In the genomic region with DNA sequence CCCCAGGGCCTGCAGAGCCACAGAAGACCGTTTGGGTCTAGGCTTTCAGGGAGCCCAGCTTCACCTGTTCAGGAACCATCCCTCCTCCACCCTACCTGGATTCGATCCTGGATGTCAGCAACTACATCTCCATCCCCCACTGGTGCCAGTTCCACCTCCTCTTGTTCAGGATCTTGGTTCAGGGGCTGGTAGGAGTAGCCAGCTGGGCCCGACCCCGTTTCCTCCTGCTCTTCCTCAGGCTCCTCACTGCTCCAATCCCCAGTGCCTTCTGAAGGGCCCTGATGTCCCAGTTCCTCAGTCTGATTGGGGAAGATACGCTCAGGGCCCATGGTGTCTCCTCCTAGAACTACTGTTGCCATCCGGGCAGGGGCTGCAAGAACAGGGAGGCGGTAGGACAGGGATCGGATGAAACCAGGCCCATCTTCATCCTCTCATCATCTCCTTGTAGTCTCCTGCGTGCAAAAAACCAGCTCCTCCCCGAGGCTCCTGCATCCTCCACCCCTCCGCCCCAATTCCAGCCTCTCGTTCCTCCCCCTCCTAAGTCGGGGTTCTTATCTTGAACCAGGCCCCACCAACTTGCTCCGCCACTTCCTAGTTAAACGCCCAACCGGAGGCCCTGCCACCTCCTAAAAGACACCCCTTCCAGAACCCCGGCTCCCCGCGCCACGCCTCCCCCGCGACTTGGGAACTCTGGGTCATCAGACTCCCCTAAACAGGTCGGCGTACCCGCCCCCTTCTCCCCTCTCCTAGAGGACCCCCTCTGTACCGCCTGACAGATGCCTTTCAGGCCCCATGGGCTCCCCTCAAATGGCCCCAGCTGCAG, we compare ENCODE assay signal across 8 cellular contexts. TPM values are rescaled to one million over a fixed set of nuclear protein-coding genes. Genes with fewer than 3 reads are reported as not detected.
DNase-seq lines count a peak whose midpoint lies in the region; ATAC-seq, FAIRE-seq and TF ChIP-seq lines count a peak whose summit lies in the region.

No MANE protein-coding gene starts in this region.

- H3K9ac ChIP-seq in HUES64 (ENCODE audit: low read depth, low read length): peak overlapping the region; percentile 74

- H3K9me3 ChIP-seq in HUES64 (ENCODE audit: insufficient read depth, low read depth, low read length): no peaks in the 10 kb centered on the region

- WGBS in HUES64: 8% methylated on average over 26 of the region's 26 CpGs

- peak overlapping the region; percentile 95 for H3K4me3 Mint-ChIP-seq in activated naive CD8-positive, alpha-beta T cell treated with anti-CD3 and anti-CD28 coated beads for 36 hours
- H3K4me3 Mint-ChIP-seq in stimulated activated effector memory CD8-positive, alpha-beta T cell treated with anti-CD3 and anti-CD28 coated beads, Interleukin-12 subunit alpha, Interleukin-12 subunit beta, amount 100 ng/mL, for 72 hours: peak overlapping the region; percentile 99

- no peak for FAIRE-seq in GM12891 (lab: Jason Lieb, UNC)

- peak; percentile 48 for ATAC-seq in stimulated activated effector memory CD8-positive, alpha-beta T cell treated with anti-CD3 and anti-CD28 coated beads, Interleukin-12 subunit alpha, Interleukin-12 subunit beta, amount 100 ng/mL, for 72 hours
- ATAC-seq in HG02678 (IDR thresholded peaks at IDR 0.05; ENCODE audit: unreplicated experiment): no peak

- H3K27me3 Mint-ChIP-seq in activated naive CD8-positive, alpha-beta T cell treated with anti-CD3 and anti-CD28 coated beads for 36 hours: no peaks in the 10 kb centered on the region

- H3K27ac Mint-ChIP-seq in activated naive CD8-positive, alpha-beta T cell treated with anti-CD3 and anti-CD28 coated beads for 36 hours: peak overlapping the region; percentile 90
- peak overlapping the region; percentile 98 for H3K27ac Mint-ChIP-seq in stimulated activated effector memory CD8-positive, alpha-beta T cell treated with anti-CD3 and anti-CD28 coated beads, Interleukin-12 subunit alpha, Interleukin-12 subunit beta, amount 100 ng/mL, for 72 hours

- no peaks in the 10 kb centered on the region for H3K9me3 Mint-ChIP-seq in activated naive CD8-positive, alpha-beta T cell treated with anti-CD3 and anti-CD28 coated beads for 36 hours
- H3K9me3 Mint-ChIP-seq in stimulated activated effector memory CD8-positive, alpha-beta T cell treated with anti-CD3 and anti-CD28 coated beads, Interleukin-12 subunit alpha, Interleukin-12 subunit beta, amount 100 ng/mL, for 72 hours: no peaks in the 10 kb centered on the region

- H3K27ac ChIP-seq in HUES64 (ENCODE audit: low read depth, low read length): peak overlapping the region; percentile 35; the same call in 1 of the 2 replicates

- TF ChIP-seq POLR2A in GM12891 (IDR thresholded peaks at IDR 0.05; ENCODE audit: low read depth, low read length): no peak

- H3K4me1 Mint-ChIP-seq in activated naive CD8-positive, alpha-beta T cell treated with anti-CD3 and anti-CD28 coated beads for 36 hours: peaks cover 37% of the 10 kb centered on the region
- H3K4me1 Mint-ChIP-seq in stimulated activated effector memory CD8-positive, alpha-beta T cell treated with anti-CD3 and anti-CD28 coated beads, Interleukin-12 subunit alpha, Interleukin-12 subunit beta, amount 100 ng/mL, for 72 hours: peaks cover 62% of the 10 kb centered on the region

- no peaks in the 10 kb centered on the region for H3K27me3 ChIP-seq in HUES64 (ENCODE audit: insufficient read depth, low read length)

- peak overlapping the region; percentile 94 for H3K4me3 ChIP-seq in HUES64 (ENCODE audit: low read length)
- peak overlapping the region; percentile 75 for H3K4me3 ChIP-seq in iPS-11a (ENCODE audit: low read depth, low read length)

- peaks cover 8% of the 10 kb centered on the region; the same call in 1 of the 2 replicates for H3K4me1 ChIP-seq in HUES64 (ENCODE audit: insufficient read depth, low read length)

- peaks cover 24% of the 10 kb centered on the region for H3K36me3 Mint-ChIP-seq in activated naive CD8-positive, alpha-beta T cell treated with anti-CD3 and anti-CD28 coated beads for 36 hours
- H3K36me3 Mint-ChIP-seq in stimulated activated effector memory CD8-positive, alpha-beta T cell treated with anti-CD3 and anti-CD28 coated beads, Interleukin-12 subunit alpha, Interleukin-12 subunit beta, amount 100 ng/mL, for 72 hours: peaks cover 82% of the 10 kb centered on the region

- H3K36me3 ChIP-seq in HUES64 (ENCODE audit: insufficient read depth, low read length): peaks cover 59% of the 10 kb centered on the region

- DNase-seq in A172 (ENCODE audit: low spot score) (peak; percentile 41), GM12891 (ENCODE audit: insufficient read length, low spot score) (peak; percentile 24), NCI-H1417 (lab: John Stamatoyannopoulos, UW) (no peak)
- DNase-seq in activated naive CD8-positive, alpha-beta T cell treated with anti-CD3 and anti-CD28 coated beads for 36 hours: no peak
- DNase-seq in stimulated activated effector memory CD8-positive, alpha-beta T cell treated with anti-CD3 and anti-CD28 coated beads, Interleukin-12 subunit alpha, Interleukin-12 subunit beta, amount 100 ng/mL, for 72 hours (ENCODE audit: low spot score in 2 of 2): no peak

TF ChIP-seq in GM12891, 5 proteins besides CTCF, POLR2A, EP300 and RAD21:
- TF ChIP-seq POU2F2 (IDR thresholded peaks at IDR 0.05; ENCODE audit: low read depth, low read length) (no peak), PAX5 (IDR thresholded peaks at IDR 0.05; ENCODE audit: insufficient read depth, low read length, severe bottlenecking) (no peak), SPI1 (IDR thresholded peaks at IDR 0.05; ENCODE audit: low read depth, low read length) (no peak), TAF1 (IDR thresholded peaks at IDR 0.05; ENCODE audit: low read depth, low read length) (no peak; the same call in 1 of the 2 replicates), POLR2AphosphoS5 (IDR thresholded peaks at IDR 0.05; ENCODE audit: low read depth, low read length) (no peak)

RNA-seq across cellular contexts. Expression of a gene that starts 0.5 kb away (rescaled TPM):
- 134 and 144 TPM in 2 replicates for total RNA-seq in A172 (2014; rRNA removed; shearing (Covaris generic))
- 84.2 TPM for polyA plus RNA-seq in GM12891 (2012; ENCODE audit: low read depth, missing spikeins)
- 93.5 TPM for polyA plus RNA-seq in HUES64 (2013, experiment 1 of 2)
- 94.9 TPM for polyA plus RNA-seq in HUES64 (2013, experiment 2 of 2)
- total RNA-seq in activated naive CD8-positive, alpha-beta T cell treated with anti-CD3 and anti-CD28 coated beads for 36 hours: 100 to 1,000 TPM in 1 of 2 experiments, 10 to 100 TPM in 1; 98.6 to 105 TPM

RNA-seq across cellular contexts. Expression of a gene that starts 0.8 kb away (rescaled TPM):
- total RNA-seq in A172 (2014; rRNA removed; shearing (Covaris generic)): 75.3 and 90.8 TPM in 2 replicates
- 50.5 TPM for polyA plus RNA-seq in GM12891 (2012; ENCODE audit: low read depth, missing spikeins)
- 114 TPM for polyA plus RNA-seq in HUES64 (2013, experiment 1 of 2)
- 116 TPM for polyA plus RNA-seq in HUES64 (2013, experiment 2 of 2)
- 10 to 100 TPM; 65.8 to 66.1 TPM for total RNA-seq in activated naive CD8-positive, alpha-beta T cell treated with anti-CD3 and anti-CD28 coated beads for 36 hours

RNA-seq across cellular contexts. Expression of a gene that starts 8.2 kb away (rescaled TPM):
- 111 and 121 TPM in 2 replicates for total RNA-seq in A172 (2014; rRNA removed; shearing (Covaris generic))
- polyA plus RNA-seq in GM12891 (2012; ENCODE audit: low read depth, missing spikeins): 46.2 TPM
- polyA plus RNA-seq in HUES64 (2013, experiment 1 of 2): 116 TPM
- 102 TPM for polyA plus RNA-seq in HUES64 (2013, experiment 2 of 2)
- 10 to 100 TPM; 87.6 to 93.0 TPM for total RNA-seq in activated naive CD8-positive, alpha-beta T cell treated with anti-CD3 and anti-CD28 coated beads for 36 hours

RNA-seq across cellular contexts. Expression of a gene that starts 28.9 kb away (rescaled TPM):
- total RNA-seq in A172 (2014; rRNA removed; shearing (Covaris generic)): 38.9 and 48.5 TPM in 2 replicates
- polyA plus RNA-seq in GM12891 (2012; ENCODE audit: low read depth, missing spikeins): 19.7 TPM
- 41.2 TPM for polyA plus RNA-seq in HUES64 (2013, experiment 1 of 2)
- polyA plus RNA-seq in HUES64 (2013, experiment 2 of 2): 46.0 TPM
- 10 to 100 TPM; 43.0 to 43.4 TPM for total RNA-seq in activated naive CD8-positive, alpha-beta T cell treated with anti-CD3 and anti-CD28 coated beads for 36 hours

RNA-seq across cellular contexts. Expression of a gene that starts 34.2 kb away (rescaled TPM):
- 8.2 and 9.4 TPM in 2 replicates for total RNA-seq in A172 (2014; rRNA removed; shearing (Covaris generic))
- 6.4 TPM for polyA plus RNA-seq in GM12891 (2012; ENCODE audit: low read depth, missing spikeins)
- polyA plus RNA-seq in HUES64 (2013, experiment 1 of 2): 2.4 TPM
- polyA plus RNA-seq in HUES64 (2013, experiment 2 of 2): 3.4 TPM
- total RNA-seq in activated naive CD8-positive, alpha-beta T cell treated with anti-CD3 and anti-CD28 coated beads for 36 hours: 10 to 100 TPM; 15.2 to 16.7 TPM

Comparison
In these comparisons a context has a peak if more than half of its experiments do, and no peak if none do; other contexts are left out.
1. DNase-seq: peak in A172 (single experiment) and GM12891 (single experiment); none in activated naive CD8-positive, alpha-beta T cell treated with anti-CD3 and anti-CD28 coated beads for 36 hours (single experiment), stimulated activated effector memory CD8-positive, alpha-beta T cell treated with anti-CD3 and anti-CD28 coated beads, Interleukin-12 subunit alpha, Interleukin-12 subunit beta, amount 100 ng/mL, for 72 hours (0 of 2) and NCI-H1417 (0 of 3).